In genomic region chr19:12720851-12721655, GRCh38 we compare ENCODE assay signal across 8 cellular contexts. TPM values are rescaled to one million over a fixed set of nuclear protein-coding genes. Genes with fewer than 3 reads are reported as not detected.
DNase-seq lines count a peak whose midpoint lies in the region; ATAC-seq and TF ChIP-seq lines count a peak whose summit lies in the region.

No MANE protein-coding gene starts in this region.

- peak overlapping the region; percentile 99 for H3K4me2 ChIP-seq in parathyroid adenoma (ENCODE audit: low read length)

- peak overlapping the region; percentile 92 for H3K9ac ChIP-seq in parathyroid adenoma

- intact Hi-C loops in activated CD8-positive, alpha-beta T cell treated with anti-CD3 and anti-CD28 coated beads for 36 hours (cut with micrococcal nuclease) = no loop called here

- ATAC-seq in activated CD8-positive, alpha-beta T cell treated with anti-CD3 and anti-CD28 coated beads for 36 hours = no peak
- ATAC-seq in foreskin keratinocyte (no peak), HG03175 (IDR thresholded peaks at IDR 0.05; ENCODE audit: unreplicated experiment) (no peak), GM21390 (IDR thresholded peaks at IDR 0.05; ENCODE audit: unreplicated experiment) (no peak)

- CTCF ChIA-PET in activated CD8-positive, alpha-beta T cell treated with anti-CD3 and anti-CD28 coated beads for 36 hours (lab: Charles Lee) = interaction anchor here (0.7 to 5.5 kb wide), 8 partner anchors 37 to 198 kb away, joined by 3 to 24 read pairs (median 4); partner anchors contain the start of gene SYCE2

- H3K4me3 ChIP-seq in parathyroid adenoma (ENCODE audit: low read depth, low read length) = peak overlapping the region; percentile 90

- H3K9me3 Mint-ChIP-seq in HFFc6 = no peaks in the 10 kb centered on the region
- no peaks in the 10 kb centered on the region for H3K9me3 Mint-ChIP-seq in activated CD8-positive, alpha-beta T cell treated with anti-CD3 and anti-CD28 coated beads for 36 hours

- peak overlapping the region; percentile 99 for H3K27ac ChIP-seq in foreskin keratinocyte
- peak overlapping the region; percentile 86 for H3K27ac ChIP-seq in parathyroid adenoma

- H3K9me3 ChIP-seq in parathyroid adenoma (ENCODE audit: control insufficient read depth, low read length) = no peaks in the 10 kb centered on the region

- peaks cover 12% of the 10 kb centered on the region for H3K27me3 Mint-ChIP-seq in HFFc6 (ENCODE audit: insufficient read depth)
- no peaks in the 10 kb centered on the region for H3K27me3 Mint-ChIP-seq in activated CD8-positive, alpha-beta T cell treated with anti-CD3 and anti-CD28 coated beads for 36 hours

- peaks cover 43% of the 10 kb centered on the region for H3K4me1 Mint-ChIP-seq in HFFc6 (ENCODE audit: low read depth)
- H3K4me1 Mint-ChIP-seq in activated CD8-positive, alpha-beta T cell treated with anti-CD3 and anti-CD28 coated beads for 36 hours (ENCODE audit: low read depth) = peaks cover 30% of the 10 kb centered on the region

- peak overlapping the region; percentile 97 for H3K4me3 Mint-ChIP-seq in HFFc6
- peak overlapping the region; percentile 96 for H3K4me3 Mint-ChIP-seq in activated CD8-positive, alpha-beta T cell treated with anti-CD3 and anti-CD28 coated beads for 36 hours

- no peaks in the 10 kb centered on the region for H3K27me3 ChIP-seq in foreskin keratinocyte
- H3K27me3 ChIP-seq in parathyroid adenoma (ENCODE audit: control insufficient read depth, insufficient read depth, low read length) = no peaks in the 10 kb centered on the region

- H3K36me3 ChIP-seq in parathyroid adenoma (ENCODE audit: control insufficient read depth, insufficient read depth, low read length) = no peaks in the 10 kb centered on the region

- peak overlapping the region; percentile 99 for H2AFZ ChIP-seq in parathyroid adenoma

- peak overlapping the region; percentile 99 for H3K27ac Mint-ChIP-seq in HFFc6
- peak overlapping the region; percentile 92 for H3K27ac Mint-ChIP-seq in activated CD8-positive, alpha-beta T cell treated with anti-CD3 and anti-CD28 coated beads for 36 hours

- peaks cover 21% of the 10 kb centered on the region for H3K36me3 Mint-ChIP-seq in HFFc6 (ENCODE audit: low read depth)
- H3K36me3 Mint-ChIP-seq in activated CD8-positive, alpha-beta T cell treated with anti-CD3 and anti-CD28 coated beads for 36 hours (ENCODE audit: low read depth) = peaks cover 45% of the 10 kb centered on the region

- DNase-seq in HFFc6 = peak; percentile 5
- peak; percentile 38 for DNase-seq in activated CD8-positive, alpha-beta T cell treated with anti-CD3 and anti-CD28 coated beads for 36 hours
- DNase-seq in foreskin keratinocyte = peak in 1 of 2 donors; percentile 7
- no peak for DNase-seq in kidney glomerular epithelial cell (lab: John Stamatoyannopoulos, UW)
- DNase-seq in NCI-H748 (lab: John Stamatoyannopoulos, UW; ENCODE audit: unreplicated experiment) = no peak

- peaks cover 46% of the 10 kb centered on the region for H3K79me2 ChIP-seq in parathyroid adenoma

- TF ChIP-seq CTCF in HFFc6 (IDR thresholded peaks at IDR 0.05) (no peak), foreskin keratinocyte (conservative IDR thresholded peaks at IDR 0.05) (no peak), parathyroid adenoma (IDR thresholded peaks at IDR 0.05) (no peak)
- TF ChIP-seq CTCF in activated CD8-positive, alpha-beta T cell treated with anti-CD3 and anti-CD28 coated beads for 36 hours (IDR thresholded peaks at IDR 0.05) = no peak

- POLR2A ChIA-PET in activated CD8-positive, alpha-beta T cell treated with anti-CD3 and anti-CD28 coated beads for 36 hours (lab: Charles Lee) = interaction anchor here (0.7 to 9.0 kb wide), 8 partner anchors 9 to 211 kb away, joined by 3 to 160 read pairs (median 8); partner anchors contain the start of genes DHPS, FBXW9, GET3 and TRIR

- H3K4me1 ChIP-seq in foreskin keratinocyte (peaks cover 8% of the 10 kb centered on the region), parathyroid adenoma (peaks cover 13% of the 10 kb centered on the region)

RNA-seq across cellular contexts. Expression of gene TNPO2, which starts 2.7 kb away (rescaled TPM):
- total RNA-seq in HFFc6 (2021; fragmentation: NEBNext Ultra II Directional; extraction: Animal tissue kit (Norgen Biotek cat#: 25700)) = 10 to 100 TPM; 56.8 to 78.7 (median 66.0) TPM
- 10 to 100 TPM; 90.7 to 94.5 TPM for total RNA-seq in activated CD8-positive, alpha-beta T cell treated with anti-CD3 and anti-CD28 coated beads for 36 hours
- total RNA-seq in foreskin keratinocyte = 60.4 and 61.2 TPM in 2 replicates
- polyA plus RNA-seq in foreskin keratinocyte = 20.8 and 26.1 TPM in 2 replicates

RNA-seq across cellular contexts. Expression of gene TRIR, which starts 13.4 kb away (rescaled TPM):
- 100 to 1,000 TPM; 147 to 189 (median 176) TPM for total RNA-seq in HFFc6 (2021; fragmentation: NEBNext Ultra II Directional; extraction: Animal tissue kit (Norgen Biotek cat#: 25700))
- total RNA-seq in activated CD8-positive, alpha-beta T cell treated with anti-CD3 and anti-CD28 coated beads for 36 hours = 100 to 1,000 TPM; 154 to 169 TPM
- total RNA-seq in foreskin keratinocyte = 195 and 196 TPM in 2 replicates
- 269 and 283 TPM in 2 replicates for polyA plus RNA-seq in foreskin keratinocyte

RNA-seq across cellular contexts. Expression of gene GET3, which starts 16.2 kb away (rescaled TPM):
- total RNA-seq in HFFc6 (2021; fragmentation: NEBNext Ultra II Directional; extraction: Animal tissue kit (Norgen Biotek cat#: 25700)) = 100 to 1,000 TPM in 5 of 6 experiments, 10 to 100 TPM in 1; 97.0 to 116 (median 107) TPM
- 10 to 100 TPM; 50.7 to 52.2 TPM for total RNA-seq in activated CD8-positive, alpha-beta T cell treated with anti-CD3 and anti-CD28 coated beads for 36 hours
- total RNA-seq in foreskin keratinocyte = 86.7 and 95.7 TPM in 2 replicates
- polyA plus RNA-seq in foreskin keratinocyte = 139 and 141 TPM in 2 replicates

RNA-seq across cellular contexts. Expression of gene FBXW9, which starts 24.6 kb away (rescaled TPM):
- total RNA-seq in HFFc6 (2021; fragmentation: NEBNext Ultra II Directional; extraction: Animal tissue kit (Norgen Biotek cat#: 25700)) = 1 to 10 TPM; 4.5 to 7.1 (median 5.4) TPM
- 10 to 100 TPM in 1 of 2 experiments, 1 to 10 TPM in 1; 9.9 to 10.8 TPM for total RNA-seq in activated CD8-positive, alpha-beta T cell treated with anti-CD3 and anti-CD28 coated beads for 36 hours
- 11.4 and 12.7 TPM in 2 replicates for total RNA-seq in foreskin keratinocyte
- polyA plus RNA-seq in foreskin keratinocyte = 15.0 and 15.3 TPM in 2 replicates

RNA-seq across cellular contexts. Expression of gene BEST2, which starts 30.5 kb away (rescaled TPM):
- not detected for total RNA-seq in HFFc6 (2021; fragmentation: NEBNext Ultra II Directional; extraction: Animal tissue kit (Norgen Biotek cat#: 25700))
- total RNA-seq in activated CD8-positive, alpha-beta T cell treated with anti-CD3 and anti-CD28 coated beads for 36 hours = not detected
- total RNA-seq in foreskin keratinocyte = not detected in 2 replicates
- not detected in 2 replicates for polyA plus RNA-seq in foreskin keratinocyte

Comparison
In these comparisons a context has a peak if more than half of its experiments do, and no peak if none do; other contexts are left out.
1. DNase-seq: peak in HFFc6 (single experiment) and activated CD8-positive, alpha-beta T cell treated with anti-CD3 and anti-CD28 coated beads for 36 hours (single experiment); none in kidney glomerular epithelial cell (single experiment) and NCI-H748 (single experiment).